In the genomic region with DNA sequence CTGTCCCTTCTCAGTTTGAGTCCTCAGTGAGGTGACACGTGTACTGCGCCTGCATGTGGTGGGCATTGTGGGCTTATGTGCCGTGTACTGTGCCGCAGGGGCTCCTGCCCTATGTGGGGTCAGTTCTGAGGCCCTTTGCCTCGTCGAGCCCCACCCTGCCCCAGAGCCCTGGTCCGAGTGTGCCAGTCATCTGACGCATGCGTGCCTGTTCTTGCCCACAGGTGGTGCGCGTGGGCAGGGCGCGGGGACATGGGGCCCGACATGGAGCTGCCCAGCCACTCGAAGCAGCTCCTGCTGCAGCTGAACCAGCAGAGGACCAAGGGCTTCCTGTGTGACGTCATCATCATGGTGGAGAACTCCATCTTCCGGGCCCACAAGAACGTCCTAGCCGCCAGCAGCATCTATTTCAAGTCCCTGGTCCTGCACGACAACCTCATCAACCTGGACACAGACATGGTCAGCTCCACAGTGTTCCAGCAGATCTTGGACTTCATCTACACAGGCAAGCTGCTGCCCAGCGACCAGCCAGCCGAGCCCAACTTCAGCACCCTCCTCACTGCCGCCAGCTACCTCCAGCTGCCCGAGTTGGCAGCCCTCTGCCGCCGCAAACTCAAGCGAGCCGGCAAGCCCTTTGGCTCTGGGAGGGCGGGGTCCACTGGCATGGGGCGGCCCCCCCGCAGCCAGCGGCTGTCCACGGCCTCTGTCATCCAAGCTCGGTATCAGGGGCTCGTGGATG, we compare ENCODE assay signal across 17 cellular contexts. TPM values are rescaled to one million over a fixed set of nuclear protein-coding genes. Genes with fewer than 3 reads are reported as not detected.
DNase-seq lines count a peak whose midpoint lies in the region; ATAC-seq and TF ChIP-seq lines count a peak whose summit lies in the region.
"Had no signal": no experiment of that assay in that cellular context is flagged by ENCODE, and none has a peak within 500 bp of the region (broad histone marks: within the 10 kb centered on the region; RNA-seq: fewer than 3 reads in every experiment).

No MANE protein-coding gene starts in this region.

- 92% methylated on average over 35 of the region's 35 CpGs for WGBS in heart right ventricle, 2 donors

- H3K4me1 ChIP-seq in left ventricle myocardium inferior: peaks cover 9% of the 10 kb centered on the region
- peaks cover 0 to 12% (median 0%) of the 10 kb centered on the region in 9 donors for H3K4me1 ChIP-seq in heart right ventricle
- H3K4me1 ChIP-seq in upper lobe of right lung: no peaks in the 10 kb centered on the region

- H3K27ac ChIP-seq in left ventricle myocardium inferior (replicated peaks): no peak overlapping the region
- no peak overlapping the region for H3K27ac ChIP-seq in heart right ventricle
- H3K27ac ChIP-seq in upper lobe of right lung: no peak overlapping the region

- peaks cover 4% of the 10 kb centered on the region for H3K4me1 Mint-ChIP-seq in osteocyte (ENCODE audit: unreplicated experiment)
- H3K4me1 Mint-ChIP-seq: activated B cell treated with CpG ODN at 0.5 μM for 24 hours had no signal

- intact Hi-C loops in Right ventricle myocardium superior (cut with DNase I) (no loop called here), left ventricle myocardium inferior (cut with micrococcal nuclease) (no loop called here), heart right ventricle (cut with DNase I) (no loop called here), upper lobe of right lung (cut with DNase I) (no loop called here)

- H3K27ac Mint-ChIP-seq in osteocyte (ENCODE audit: unreplicated experiment): no peak overlapping the region
- H3K27ac Mint-ChIP-seq: activated B cell treated with CpG ODN at 0.5 μM for 24 hours; GM23338; naive thymus-derived CD8-positive, alpha-beta T cell had no signal

- no peak overlapping the region for H3K4me3 Mint-ChIP-seq in osteocyte (ENCODE audit: unreplicated experiment)
- H3K4me3 Mint-ChIP-seq: activated B cell treated with CpG ODN at 0.5 μM for 24 hours; GM23338; naive thymus-derived CD8-positive, alpha-beta T cell had no signal

- H3K9me3 ChIP-seq in left ventricle myocardium inferior (replicated peaks) (no peaks in the 10 kb centered on the region), heart right ventricle (no peaks in the 10 kb centered on the region), upper lobe of right lung (no peaks in the 10 kb centered on the region)

- H3K9me3 Mint-ChIP-seq in osteocyte (ENCODE audit: unreplicated experiment): no peaks in the 10 kb centered on the region
- H3K9me3 Mint-ChIP-seq: activated B cell treated with CpG ODN at 0.5 μM for 24 hours; GM23338; naive thymus-derived CD8-positive, alpha-beta T cell had no signal

- DNase-seq in Right ventricle myocardium superior: peak; percentile 31
- DNase-seq in left ventricle myocardium inferior: no peak
- peak; percentile 1 to 5 for DNase-seq in heart right ventricle
- DNase-seq in osteocyte (ENCODE audit: extremely low spot score, unreplicated experiment): peak; percentile 80
- DNase-seq in upper lobe of right lung: peak; percentile 52
- no peak for DNase-seq in HK-2 (ENCODE audit: unreplicated experiment)
- DNase-seq in CD1c-positive myeloid dendritic cell (ENCODE audit: extremely low spot score): no peak
- DNase-seq: activated B cell treated with CpG ODN at 0.5 μM for 24 hours, amygdala, foreskin fibroblast, Kasumi-1, NCI-H446 treated with DMSO at 0.1 percent for 48 hours, SIG-M5, T-helper 2 cell had no signal

- H3K27me3 Mint-ChIP-seq in osteocyte (ENCODE audit: unreplicated experiment): no peaks in the 10 kb centered on the region
- H3K27me3 Mint-ChIP-seq: activated B cell treated with CpG ODN at 0.5 μM for 24 hours; naive thymus-derived CD8-positive, alpha-beta T cell had no signal

- ATAC-seq in Right ventricle myocardium superior (ENCODE audit: poor library complexity): no peak
- no peak for ATAC-seq in heart right ventricle
- no peak for ATAC-seq in upper lobe of right lung
- no peak for ATAC-seq in GM19463 (IDR thresholded peaks at IDR 0.05; ENCODE audit: unreplicated experiment)
- ATAC-seq: GM23338; naive thymus-derived CD8-positive, alpha-beta T cell had no signal

- H3K27me3 ChIP-seq in left ventricle myocardium inferior (ENCODE audit: low read depth) (no peaks in the 10 kb centered on the region), heart right ventricle (no peaks in the 10 kb centered on the region), upper lobe of right lung (no peaks in the 10 kb centered on the region)

- no peak overlapping the region for H3K4me3 ChIP-seq in left ventricle myocardium inferior
- H3K4me3 ChIP-seq in heart right ventricle: no peak overlapping the region
- no peak overlapping the region for H3K4me3 ChIP-seq in upper lobe of right lung
- H3K4me3 ChIP-seq: GM23338 had no signal

- TF ChIP-seq CTCF in left ventricle myocardium inferior (IDR thresholded peaks at IDR 0.05; ENCODE audit: borderline replicate concordance) (no peak), heart right ventricle (IDR thresholded peaks at IDR 0.05) (no peak), osteocyte (IDR thresholded peaks at IDR 0.05) (no peak), upper lobe of right lung (IDR thresholded peaks at IDR 0.05) (no peak)

- H3K36me3 ChIP-seq in left ventricle myocardium inferior (peaks cover 30% of the 10 kb centered on the region), heart right ventricle (peaks cover 0 to 46% (median 14%) of the 10 kb centered on the region in 9 donors), upper lobe of right lung (peaks cover 27% of the 10 kb centered on the region)

- H3K36me3 Mint-ChIP-seq in osteocyte (ENCODE audit: unreplicated experiment): peaks cover 8% of the 10 kb centered on the region

RNA-seq across cellular contexts. Expression of a gene that starts 22.3 kb away (rescaled TPM):
- total RNA-seq in Right ventricle myocardium superior (0.65 TPM), left ventricle myocardium inferior (1.5 TPM), heart right ventricle (1 to 10 TPM in 2 of 10 donors, under 1 TPM in 6, not detected in 2; 0.26 to 1.8 (median 0.85) TPM), osteocyte (1.2 and 2.1 TPM in 2 replicates), upper lobe of right lung (4.0 TPM)
- 1 to 10 TPM in 1 of 2 donors, under 1 TPM in 1; 0.70 to 1.1 TPM for polyA plus RNA-seq in heart right ventricle

RNA-seq across cellular contexts. Expression of a gene that starts 27.7 kb away (rescaled TPM):
- total RNA-seq in Right ventricle myocardium superior (1.4 TPM), left ventricle myocardium inferior (1.5 TPM), heart right ventricle (1 to 10 TPM; 1.2 to 2.4 (median 1.8) TPM), osteocyte (5.2 and 5.7 TPM in 2 replicates), upper lobe of right lung (5.1 TPM)
- polyA plus RNA-seq in heart right ventricle: 1 to 10 TPM in 1 of 2 donors, under 1 TPM in 1; 0.65 to 2.0 TPM

Comparison
In these comparisons a context has a peak if more than half of its experiments do, and no peak if none do; other contexts are left out.
1. DNase-seq: peak in Right ventricle myocardium superior (single experiment), heart right ventricle (2 of 2), osteocyte (single experiment) and upper lobe of right lung (single experiment); none in left ventricle myocardium inferior (single experiment), HK-2 (single experiment) and CD1c-positive myeloid dendritic cell (single experiment).